15 cellular contexts compared by ENCODE assay signal in genomic region chr18:59672125-59672769, GRCh38. TPM values are rescaled to one million over a fixed set of nuclear protein-coding genes. Genes with fewer than 3 reads are reported as not detected.
DNase-seq lines count a peak whose midpoint lies in the region; ATAC-seq, FAIRE-seq and TF ChIP-seq lines count a peak whose summit lies in the region.
"Had no signal": no experiment of that assay in that cellular context is flagged by ENCODE, and none has a peak within 500 bp of the region (broad histone marks: within the 10 kb centered on the region; RNA-seq: fewer than 3 reads in every experiment).

No MANE protein-coding gene starts in this region.

- POLR2A ChIA-PET in HepG2 (lab: Yijun Ruan, JAX) = no interaction called here

- H3K4me3 ChIP-seq in liver (ENCODE audit: low read depth in 1 of 3, low read length in 3 of 3) (no peak overlapping the region), HepG2 (replicated peaks in 1 of 3; ENCODE audit: insufficient read depth in 1 of 3, low read depth in 2 of 3, low read length in 3 of 3) (no peak overlapping the region), fibroblast of mammary gland (ENCODE audit: control insufficient read depth, low read depth, low read length) (no peak overlapping the region), neuronal stem cell (ENCODE audit: low read length in 2 of 2) (no peak overlapping the region)

- H3K27me3 Mint-ChIP-seq in type B pancreatic cell = no peaks in the 10 kb centered on the region

- no peak for TF ChIP-seq POLR2A in HepG2 (IDR thresholded peaks at IDR 0.05; ENCODE audit: insufficient read depth in 1 of 2, low read depth in 2 of 2, low read length in 2 of 2)

- no peak overlapping the region for H3K18ac ChIP-seq in neuronal stem cell (ENCODE audit: low read length)

- H3K4me3 Mint-ChIP-seq in type B pancreatic cell = no peak overlapping the region
- H3K4me3 Mint-ChIP-seq: activated CD8-positive, alpha-beta T cell treated with anti-CD3 and anti-CD28 coated beads, Interleukin-2, amount 10 ng/mL, durations not matched to agents 7 days and 5 days; activated naive CD4-positive, alpha-beta T cell treated with anti-CD3 and anti-CD28 coated beads, Interleukin-2, amount 10 ng/mL, durations not matched to agents 7 days and 5 days; nephron progenitor cell had no signal

- H3K27ac Mint-ChIP-seq in type B pancreatic cell = no peak overlapping the region
- H3K27ac Mint-ChIP-seq: activated CD8-positive, alpha-beta T cell treated with anti-CD3 and anti-CD28 coated beads, Interleukin-2, amount 10 ng/mL, durations not matched to agents 7 days and 5 days; activated naive CD4-positive, alpha-beta T cell treated with anti-CD3 and anti-CD28 coated beads, Interleukin-2, amount 10 ng/mL, durations not matched to agents 7 days and 5 days had no signal

- WGBS in liver = 83% methylated on average over 2 of the region's 2 CpGs
- 96% methylated on average over 1 of the region's 2 CpGs for WGBS in HepG2 (ENCODE audit: low lambda C conversion rate)
- no CpG with 5 or more reads among the region's 2 CpGs for WGBS in neuronal stem cell (ENCODE audit: extremely low coverage in 2 of 2, insufficient read length in 2 of 2, insufficient replicate concordance in 1 of 2), 2 donors

- no peaks in the 10 kb centered on the region for H3K79me1 ChIP-seq in neuronal stem cell (ENCODE audit: low read depth, low read length)

- no peak overlapping the region for H3K4ac ChIP-seq in neuronal stem cell (ENCODE audit: low read length)

- no peak overlapping the region for H2BK12ac ChIP-seq in neuronal stem cell (ENCODE audit: low read length)

- TF ChIP-seq RAD21 in liver (IDR thresholded peaks at IDR 0.05) (no peak), HepG2 (CRISPR knock-in tag; IDR thresholded peaks at IDR 0.05) (no peak)

- H3K4me1 ChIP-seq in liver (ENCODE audit: control insufficient read depth in 4 of 4, insufficient read depth in 4 of 4, low read length in 3 of 4) (no peaks in the 10 kb centered on the region), HepG2 (ENCODE audit: insufficient read depth, low read length) (no peaks in the 10 kb centered on the region), neuronal stem cell (ENCODE audit: control insufficient read depth in 2 of 2, insufficient read depth in 1 of 2, low read depth in 1 of 2, low read length in 2 of 2) (peaks cover 0 to 5% of the 10 kb centered on the region in 2 donors)

- intact Hi-C loops in HepG2 (cut with micrococcal nuclease; ENCODE audit: unreplicated experiment) = no loop called here

- in situ Hi-C loops in HepG2 (cut with HindIII; ENCODE audit: extremely low pct_ligation_motif_present, low pct_unique_long_range_greater_than_20kb) = no loop called here

- H3K27me3 ChIP-seq in liver (ENCODE audit: control insufficient read depth in 4 of 4, insufficient read depth in 4 of 4, low read length in 3 of 4) (no peaks in the 10 kb centered on the region), HepG2 (ENCODE audit: control insufficient read depth in 1 of 2, insufficient read depth in 2 of 2, low read length in 2 of 2) (peaks cover 0 to 13% of the 10 kb centered on the region in 2 experiments; a peak in 3 of 5 replicates), neuronal stem cell (ENCODE audit: control insufficient read depth in 3 of 3, insufficient read depth in 3 of 3, low read depth in 1 of 3, low read length in 3 of 3) (no peaks in the 10 kb centered on the region)

- no peak overlapping the region for H4K91ac ChIP-seq in neuronal stem cell (ENCODE audit: low read depth, low read length, poor library complexity)

- H2BK5ac ChIP-seq in neuronal stem cell (ENCODE audit: low read length) = no peak overlapping the region

- no peak overlapping the region for H2AK5ac ChIP-seq in neuronal stem cell (ENCODE audit: low read depth, low read length)

- H4K8ac ChIP-seq in neuronal stem cell (ENCODE audit: low read depth, low read length) = no peak overlapping the region

- FAIRE-seq in HepG2 (lab: Jason Lieb, UNC) = no peak
- FAIRE-seq: G401.6, kidney, urothelium cell line had no signal

- DNase-seq in HepG2 (ENCODE audit: low spot score) = no peak
- DNase-seq in NCI-H510A treated with DMSO at 0.1 percent for 48 hours (lab: John Stamatoyannopoulos, UW) = peak; percentile 79
- peak; percentile 53 for DNase-seq in fibroblast of mammary gland (ENCODE audit: low read depth)
- DNase-seq in 8988T = no peak
- no peak for DNase-seq in type B pancreatic cell (ENCODE audit: extremely low spot score, unreplicated experiment)
- no peak for DNase-seq in neuronal stem cell (ENCODE audit: low spot score)
- no peak for DNase-seq in iPS-NIHi7 (ENCODE audit: extremely low spot score)
- DNase-seq: activated CD8-positive, alpha-beta T cell treated with anti-CD3 and anti-CD28 coated beads, Interleukin-2, amount 10 ng/mL, durations not matched to agents 7 days and 5 days; activated naive CD4-positive, alpha-beta T cell treated with anti-CD3 and anti-CD28 coated beads, Interleukin-2, amount 10 ng/mL, durations not matched to agents 7 days and 5 days; kidney; nephron progenitor cell had no signal

- no peak overlapping the region for H2BK15ac ChIP-seq in neuronal stem cell (ENCODE audit: low read length)

- H3K4me2 ChIP-seq in HepG2 (ENCODE audit: low read depth, low read length) (no peak overlapping the region), neuronal stem cell (ENCODE audit: insufficient read depth, low read length, poor library complexity, severe bottlenecking) (no peak overlapping the region)

- BruUV-seq in HepG2 (replicated peaks; lab: Mats Ljungman, UMichigan) = no TSS peak

- no peak for TF ChIP-seq EP300 in HepG2 (IDR thresholded peaks at IDR 0.05; ENCODE audit: low read depth in 2 of 2, low read length in 2 of 2)
- no peak for TF ChIP-seq EP300 in HepG2 (CRISPR knock-in tag; IDR thresholded peaks at IDR 0.05; ENCODE audit: borderline replicate concordance)

- CTCF ChIA-PET in HepG2 (lab: Yijun Ruan, JAX; ENCODE audit: low intra/inter-chr PET ratio, low total read pairs) = no interaction called here

- no peaks in the 10 kb centered on the region for H3K79me2 ChIP-seq in HepG2 (ENCODE audit: insufficient read depth, low read length)

- H2AFZ ChIP-seq in HepG2 (ENCODE audit: low read length) = no peak overlapping the region
- no peak overlapping the region for H2AFZ ChIP-seq in neuronal stem cell (ENCODE audit: low read length)

- H3K14ac ChIP-seq in neuronal stem cell (ENCODE audit: low read length) = no peak overlapping the region

- no peak for ATAC-seq in HepG2
- ATAC-seq: activated CD8-positive, alpha-beta T cell treated with anti-CD3 and anti-CD28 coated beads, Interleukin-2, amount 10 ng/mL, durations not matched to agents 7 days and 5 days had no signal

- no peaks in the 10 kb centered on the region for H3K36me3 Mint-ChIP-seq in type B pancreatic cell
- H3K36me3 Mint-ChIP-seq: activated naive CD4-positive, alpha-beta T cell treated with anti-CD3 and anti-CD28 coated beads, Interleukin-2, amount 10 ng/mL, durations not matched to agents 7 days and 5 days had no signal

- H4K20me1 ChIP-seq in HepG2 (ENCODE audit: insufficient read depth, low read length) = no peaks in the 10 kb centered on the region

- H3K23ac ChIP-seq in neuronal stem cell (ENCODE audit: low read depth, low read length, poor library complexity) = no peak overlapping the region

- no peaks in the 10 kb centered on the region for H3K9me3 Mint-ChIP-seq in type B pancreatic cell
- H3K9me3 Mint-ChIP-seq: activated naive CD4-positive, alpha-beta T cell treated with anti-CD3 and anti-CD28 coated beads, Interleukin-2, amount 10 ng/mL, durations not matched to agents 7 days and 5 days; nephron progenitor cell had no signal

- H3K9ac ChIP-seq in liver (ENCODE audit: low read depth in 1 of 2, low read length in 2 of 2) (no peak overlapping the region), HepG2 (ENCODE audit: insufficient read depth, low read depth, low read length) (no peak overlapping the region), neuronal stem cell (ENCODE audit: low read depth, low read length, poor library complexity) (no peak overlapping the region)

- H3K9me3 ChIP-seq in liver (ENCODE audit: control insufficient read depth in 4 of 4, low read length in 3 of 4) (no peaks in the 10 kb centered on the region), HepG2 (ENCODE audit: low read length) (no peaks in the 10 kb centered on the region), neuronal stem cell (replicated peaks in 1 of 2; ENCODE audit: control insufficient read depth in 2 of 2, insufficient read depth in 1 of 2, low read depth in 1 of 2, low read length in 2 of 2) (no peaks in the 10 kb centered on the region)

- no peak overlapping the region for H3K27ac ChIP-seq in liver (ENCODE audit: low read depth in 1 of 2, low read length in 2 of 2)
- no peak overlapping the region for H3K27ac ChIP-seq in HepG2 (ENCODE audit: extremely low read length, insufficient read depth, low read length)
- H3K27ac ChIP-seq in neuronal stem cell (replicated peaks; ENCODE audit: low read length) = no peak overlapping the region

- H2BK120ac ChIP-seq in neuronal stem cell (ENCODE audit: low read depth, low read length) = no peak overlapping the region

- H3K4me1 Mint-ChIP-seq in type B pancreatic cell (ENCODE audit: unreplicated experiment) = peaks cover 18% of the 10 kb centered on the region
- H3K4me1 Mint-ChIP-seq: activated naive CD4-positive, alpha-beta T cell treated with anti-CD3 and anti-CD28 coated beads, Interleukin-2, amount 10 ng/mL, durations not matched to agents 7 days and 5 days had no signal

- TF ChIP-seq CTCF in liver (IDR thresholded peaks at IDR 0.05; ENCODE audit: low read depth, low read length, missing input control) = no peak
- TF ChIP-seq CTCF in HepG2 (CRISPR knock-in tag; IDR thresholded peaks at IDR 0.05) = no peak
- no peak for TF ChIP-seq CTCF in fibroblast of mammary gland (conservative IDR thresholded peaks at IDR 0.05; ENCODE audit: control insufficient read depth, insufficient read depth, low read depth, low read length)
- no peak for TF ChIP-seq CTCF in type B pancreatic cell (conservative IDR thresholded peaks at IDR 0.05)

- H3K36me3 ChIP-seq in liver (ENCODE audit: control insufficient read depth in 4 of 4, insufficient read depth in 3 of 4, low read depth in 1 of 4, low read length in 3 of 4) (no peaks in the 10 kb centered on the region), HepG2 (replicated peaks in 1 of 2; ENCODE audit: control insufficient read depth in 1 of 2, insufficient read depth in 2 of 2, low read length in 2 of 2) (no peaks in the 10 kb centered on the region), neuronal stem cell (replicated peaks in 1 of 2; ENCODE audit: control insufficient read depth in 2 of 2, insufficient read depth in 2 of 2, low read length in 2 of 2) (no peaks in the 10 kb centered on the region)

RNA-seq across cellular contexts. Expression of gene CCBE1, which starts 25.0 kb away (rescaled TPM):
- 1 to 10 TPM; 2.3 to 2.6 TPM for total RNA-seq in liver
- polyA plus RNA-seq in liver = 1 to 10 TPM; 1.8 to 2.1 TPM
- total RNA-seq in HepG2 (2016; rRNA removed; fragmentation: Illumina TruSeq; extraction: Trizol) = not detected in 2 replicates
- not detected in 2 replicates for total RNA-seq in HepG2 (2016; cell fraction: cytosol; rRNA removed; fragmentation: Illumina TruSeq; extraction: Trizol; ENCODE audit: low read depth)
- not detected in 2 replicates for total RNA-seq in HepG2 (2016; cell fraction: insoluble cytoplasmic fraction; rRNA removed; fragmentation: Illumina TruSeq; extraction: Trizol)
- not detected in 2 replicates for total RNA-seq in HepG2 (2016; cell fraction: membrane; rRNA removed; fragmentation: Illumina TruSeq; extraction: Trizol)
- total RNA-seq in HepG2 (2016; cell fraction: nucleus; rRNA removed; fragmentation: Illumina TruSeq; extraction: Trizol) = not detected in 2 replicates
- not detected in 2 replicates for polyA plus RNA-seq in HepG2 (2011; rRNA removed)
- polyA plus RNA-seq in HepG2 (2011; cell fraction: cytosol; rRNA removed) = 0.03 TPM in 1 of 2 replicates, not detected in the other
- not detected in 2 replicates for polyA plus RNA-seq in HepG2 (2011; cell fraction: nucleus; rRNA removed)
- not detected in 2 replicates for polyA plus RNA-seq in HepG2 (2012)
- not detected in 2 replicates for polyA plus RNA-seq in HepG2 (2016; cell fraction: cytosol; fragmentation: Illumina TruSeq; extraction: Trizol; ENCODE audit: low read depth)
- polyA plus RNA-seq in HepG2 (2016; cell fraction: insoluble cytoplasmic fraction; fragmentation: Illumina TruSeq; extraction: Trizol; ENCODE audit: low read depth) = 0.09 TPM in 1 of 2 replicates, not detected in the other
- not detected in 2 replicates for polyA plus RNA-seq in HepG2 (2016; cell fraction: membrane; fragmentation: Illumina TruSeq; extraction: Trizol; ENCODE audit: low read depth)
- not detected in 2 replicates for polyA plus RNA-seq in HepG2 (2016; cell fraction: nucleus; fragmentation: Illumina TruSeq; extraction: Trizol; ENCODE audit: insufficient read depth, low read depth)
- polyA minus RNA-seq in HepG2 (2011; rRNA and poly(A)+ RNA removed; ENCODE audit: low replicate concordance) = not detected in 2 replicates
- polyA minus RNA-seq in HepG2 (2011; cell fraction: cytosol; rRNA and poly(A)+ RNA removed) = not detected in 2 replicates
- not detected in 2 replicates for polyA minus RNA-seq in HepG2 (2011; cell fraction: nucleus; rRNA and poly(A)+ RNA removed)
- total RNA-seq in type B pancreatic cell (ENCODE audit: low replicate concordance) = 8.3 and 51.3 TPM in 2 replicates
- polyA plus RNA-seq in neuronal stem cell (2013, experiment 1 of 2) = 0.24 TPM
- polyA plus RNA-seq in neuronal stem cell (2013, experiment 2 of 2) = 0.22 TPM
- total RNA-seq: activated CD8-positive, alpha-beta T cell treated with anti-CD3 and anti-CD28 coated beads, Interleukin-2, amount 10 ng/mL, durations not matched to agents 7 days and 5 days; T-helper 2 cell treated with Interferon-gamma antibody and Interleukin-4, amounts not matched to agents 100 ng/mL and 5 ng/mL, for 36 hours had no signal

Comparison
In these comparisons a context has a peak if more than half of its experiments do, and no peak if none do; other contexts are left out.
1. DNase-seq: peak in NCI-H510A treated with DMSO at 0.1 percent for 48 hours (single experiment) and fibroblast of mammary gland (single experiment); none in HepG2 (single experiment), 8988T (single experiment), type B pancreatic cell (single experiment), neuronal stem cell (single experiment) and iPS-NIHi7 (single experiment).